ENCODE assay signal across 8 cellular contexts in the genomic region with DNA sequence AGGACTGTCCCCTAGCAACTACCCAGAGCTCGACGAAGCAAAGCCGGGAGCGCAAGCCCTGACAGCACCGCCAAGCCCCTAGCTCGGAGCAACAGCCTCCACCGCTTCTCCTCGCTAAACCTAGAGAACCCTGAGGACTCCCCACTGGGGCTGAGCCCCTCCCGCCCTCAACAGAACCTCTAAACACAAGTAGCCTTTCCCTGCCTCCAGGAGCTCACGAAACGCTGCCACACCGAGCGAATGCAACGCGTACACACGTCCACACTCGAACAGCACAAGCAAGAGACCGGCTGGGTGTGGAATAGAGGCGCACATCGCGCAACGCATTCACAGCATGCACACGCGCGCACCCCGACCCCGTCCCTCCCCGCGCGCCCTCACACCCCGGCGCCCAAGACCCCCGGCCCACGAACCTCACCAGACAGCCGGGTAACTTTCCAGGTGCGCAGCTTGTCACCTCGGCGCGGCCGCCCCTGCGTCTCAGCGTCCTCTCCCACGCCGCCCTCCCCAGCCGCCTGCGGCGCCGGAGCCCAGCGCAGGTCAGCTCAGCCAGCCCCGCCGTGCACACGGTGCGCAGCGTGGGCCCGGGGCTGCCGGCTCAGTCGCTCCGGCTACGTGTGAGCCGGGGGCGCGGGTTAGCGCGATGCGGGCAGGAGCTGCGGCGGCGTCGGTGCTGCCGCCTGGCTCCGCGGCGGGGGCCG.
A peak's percentile ranks its signal among the peaks of the same experiment; 100 is the strongest.
DNase-seq lines count a peak whose midpoint lies in the region.

No MANE protein-coding gene starts in this region.

- H3K36me3 Mint-ChIP-seq in stimulated activated naive CD8-positive, alpha-beta T cell treated with anti-CD3 and anti-CD28 coated beads, Interleukin-15, Interleukin-2, amounts not matched to agents 100 ng/mL and 50 ng/mL, for 24 hours (ENCODE audit: low read depth), result no peaks in the 10 kb centered on the region

- no peak overlapping the region for H3K27ac Mint-ChIP-seq in stimulated activated naive CD8-positive, alpha-beta T cell treated with anti-CD3 and anti-CD28 coated beads, Interleukin-15, Interleukin-2, amounts not matched to agents 100 ng/mL and 50 ng/mL, for 24 hours

- H3K9me3 Mint-ChIP-seq in stimulated activated naive CD8-positive, alpha-beta T cell treated with anti-CD3 and anti-CD28 coated beads, Interleukin-15, Interleukin-2, amounts not matched to agents 100 ng/mL and 50 ng/mL, for 24 hours, result no peaks in the 10 kb centered on the region

- peak overlapping the region; percentile 27 for H3K27ac ChIP-seq in angular gyrus (ENCODE audit: low read depth, low read length)

- peaks cover 55% of the 10 kb centered on the region for H3K27me3 Mint-ChIP-seq in stimulated activated naive CD8-positive, alpha-beta T cell treated with anti-CD3 and anti-CD28 coated beads, Interleukin-15, Interleukin-2, amounts not matched to agents 100 ng/mL and 50 ng/mL, for 24 hours

- peak overlapping the region; percentile 60 for H3K4me3 Mint-ChIP-seq in stimulated activated naive CD8-positive, alpha-beta T cell treated with anti-CD3 and anti-CD28 coated beads, Interleukin-15, Interleukin-2, amounts not matched to agents 100 ng/mL and 50 ng/mL, for 24 hours

- peak; percentile 53 for DNase-seq in activated CD8-positive, alpha-beta memory T cell treated with anti-CD3 and anti-CD28 coated beads, Interleukin-2, amount 50 U/mL, for 48 hours
- no peak for DNase-seq in activated CD8-positive, alpha-beta memory T cell treated with anti-CD3 and anti-CD28 coated beads, Interleukin-2, amount 50 U/mL, for 4 hours
- DNase-seq in iPS-NIHi7 (ENCODE audit: extremely low spot score) (peak; percentile 62), pons (ENCODE audit: low spot score) (no peak), HPDE6-E6E7 (ENCODE audit: extremely low spot score) (no peak), kidney glomerular epithelial cell (lab: John Stamatoyannopoulos, UW) (no peak)

- peaks cover 9% of the 10 kb centered on the region for H3K4me1 Mint-ChIP-seq in stimulated activated naive CD8-positive, alpha-beta T cell treated with anti-CD3 and anti-CD28 coated beads, Interleukin-15, Interleukin-2, amounts not matched to agents 100 ng/mL and 50 ng/mL, for 24 hours (ENCODE audit: low read depth)

Comparison
In these comparisons a context has a peak if more than half of its experiments do, and no peak if none do; other contexts are left out.
1. DNase-seq: peak in activated CD8-positive, alpha-beta memory T cell treated with anti-CD3 and anti-CD28 coated beads, Interleukin-2, amount 50 U/mL, for 48 hours (single experiment) and iPS-NIHi7 (single experiment); none in activated CD8-positive, alpha-beta memory T cell treated with anti-CD3 and anti-CD28 coated beads, Interleukin-2, amount 50 U/mL, for 4 hours (single experiment), pons (single experiment), HPDE6-E6E7 (single experiment) and kidney glomerular epithelial cell (single experiment).